13 cellular contexts compared by ENCODE assay signal in genomic region chr6:144897441-144897921, GRCh38.
DNase-seq lines count a peak whose midpoint lies in the region; ATAC-seq and TF ChIP-seq lines count a peak whose summit lies in the region.
"Had no signal": no experiment of that assay in that cellular context is flagged by ENCODE, and none has a peak within 500 bp of the region (broad histone marks: within the 10 kb centered on the region; RNA-seq: fewer than 3 reads in every experiment).

No MANE protein-coding gene starts in this region.

- no peak overlapping the region for H3K27ac ChIP-seq in Panc1 (ENCODE audit: low read length)
- peak overlapping the region; percentile 97 for H3K27ac ChIP-seq in osteoblast (ENCODE audit: low read depth, low read length)
- H3K27ac ChIP-seq in Peyer's patch: no peak overlapping the region
- H3K27ac ChIP-seq in OCI-LY7 (ENCODE audit: low read depth, low read length, poor library complexity, severe bottlenecking): no peak overlapping the region
- H3K27ac ChIP-seq: neutrophil had no signal

- no peaks in the 10 kb centered on the region for H3K36me3 ChIP-seq in Panc1 (ENCODE audit: control insufficient read depth, insufficient read depth, low read length)
- H3K36me3 ChIP-seq in osteoblast (ENCODE audit: insufficient read depth, low read length): no peaks in the 10 kb centered on the region
- H3K36me3 ChIP-seq in Peyer's patch: no peaks in the 10 kb centered on the region
- H3K36me3 ChIP-seq in OCI-LY7 (ENCODE audit: insufficient read depth, low read length): no peaks in the 10 kb centered on the region
- H3K36me3 ChIP-seq: neutrophil had no signal

- in situ Hi-C loops in Panc1 (cut with HindIII; ENCODE audit: low pct_unique_long_range_greater_than_20kb, low sequenced_read_pairs): no loop called here

- H3K9me3 ChIP-seq in Panc1 (ENCODE audit: control insufficient read depth, insufficient read depth, low read depth, low read length) (no peaks in the 10 kb centered on the region; the same call in 1 of the 2 replicates), osteoblast (ENCODE audit: low read depth, low read length) (no peaks in the 10 kb centered on the region), Peyer's patch (no peaks in the 10 kb centered on the region), OCI-LY7 (ENCODE audit: low read length) (no peaks in the 10 kb centered on the region)
- H3K9me3 ChIP-seq: neutrophil had no signal

- H3K4me1 ChIP-seq in Panc1 (ENCODE audit: control insufficient read depth, insufficient read depth, low read length): peaks cover 10% of the 10 kb centered on the region
- peaks cover 25% of the 10 kb centered on the region for H3K4me1 ChIP-seq in osteoblast (ENCODE audit: insufficient read depth, low read length)
- no peaks in the 10 kb centered on the region for H3K4me1 ChIP-seq in Peyer's patch
- H3K4me1 ChIP-seq in OCI-LY7 (ENCODE audit: insufficient read depth, low read length, poor library complexity, severe bottlenecking): no peaks in the 10 kb centered on the region

- peak; percentile 93 for ATAC-seq in Panc1
- ATAC-seq: T-helper 17 cell had no signal

- H3K79me2 ChIP-seq in osteoblast (ENCODE audit: insufficient read depth, low read length): no peaks in the 10 kb centered on the region
- H3K79me2 ChIP-seq in OCI-LY7 (ENCODE audit: insufficient read depth, low read depth, low read length): no peaks in the 10 kb centered on the region

- peak; percentile 63 for DNase-seq in GM03348 (ENCODE audit: low spot score)
- peak; percentile 71 for DNase-seq in Panc1 (ENCODE audit: low read depth, low spot score)
- DNase-seq in epithelial cell of esophagus (ENCODE audit: low read depth): peak; percentile 81
- DNase-seq in osteoblast (ENCODE audit: insufficient read length, low spot score, missing footprints): no peak
- DNase-seq in Peyer's patch: no peak
- no peak for DNase-seq in GM10266 (ENCODE audit: extremely low spot score)
- DNase-seq in NCI-H1436 treated with DMSO at 0.1 percent for 48 hours (lab: John Stamatoyannopoulos, UW): no peak
- no peak for DNase-seq in OCI-LY7 (ENCODE audit: low spot score)
- DNase-seq: activated T-cell treated with anti-CD3 and anti-CD28 coated beads for 4 hours, DND-41, NCI-H510A, T-helper 17 cell had no signal

- no peaks in the 10 kb centered on the region for H4K20me1 ChIP-seq in osteoblast (ENCODE audit: insufficient read depth, low read length)
- H4K20me1 ChIP-seq in OCI-LY7 (ENCODE audit: insufficient read depth, low read length): no peaks in the 10 kb centered on the region

- TF ChIP-seq CTCF in Panc1 (IDR thresholded peaks at IDR 0.05) (no peak), epithelial cell of esophagus (IDR thresholded peaks at IDR 0.05; ENCODE audit: insufficient read depth, low read depth, low read length, missing control alignments) (no peak), osteoblast (IDR thresholded peaks at IDR 0.05; ENCODE audit: extremely low read depth, low read depth, low read length) (no peak), Peyer's patch (IDR thresholded peaks at IDR 0.05) (no peak), GM10266 (IDR thresholded peaks at IDR 0.05; ENCODE audit: control insufficient read depth, insufficient read depth, low read depth, missing control alignments) (no peak), OCI-LY7 (conservative IDR thresholded peaks at IDR 0.05; ENCODE audit: low read length) (no peak)

- no TSS peak for BruUV-seq in Panc1 (replicated peaks; lab: Mats Ljungman, UMichigan)
- BruUV-seq in OCI-LY7 (replicated peaks; lab: Mats Ljungman, UMichigan): no TSS peak

- H3K27me3 ChIP-seq in Panc1 (ENCODE audit: control insufficient read depth, insufficient read depth, low read length) (no peaks in the 10 kb centered on the region), osteoblast (ENCODE audit: insufficient read depth, low read length) (no peaks in the 10 kb centered on the region), Peyer's patch (no peaks in the 10 kb centered on the region)
- H3K27me3 ChIP-seq: neutrophil had no signal

- H3K4me3 ChIP-seq in Panc1 (ENCODE audit: low read depth in 2 of 2, low read length in 2 of 2) (no peak overlapping the region), epithelial cell of esophagus (ENCODE audit: low read length) (no peak overlapping the region), osteoblast (ENCODE audit: insufficient read depth, low read length) (peak overlapping the region; percentile 13), Peyer's patch (no peak overlapping the region), OCI-LY7 (ENCODE audit: low read depth, low read length, poor library complexity, severe bottlenecking) (no peak overlapping the region)

- H3K9me2 ChIP-seq in OCI-LY7 (ENCODE audit: insufficient read depth, low read length): no peaks in the 10 kb centered on the region

- intact Hi-C loops in Panc1 (cut with micrococcal nuclease; ENCODE audit: unreplicated experiment): no loop called here
- intact Hi-C loops in OCI-LY7 (cut with micrococcal nuclease; ENCODE audit: unreplicated experiment): no loop called here

- POLR2A ChIA-PET in Panc1 (lab: Charles Lee) (no interaction called here), OCI-LY7 (lab: Charles Lee) (no interaction called here)

- TF ChIP-seq POLR2A in Peyer's patch (IDR thresholded peaks at IDR 0.05): no peak

- H3K4me2 ChIP-seq in osteoblast (ENCODE audit: insufficient read depth, low read length) (peak overlapping the region; percentile 72), OCI-LY7 (ENCODE audit: low read length) (no peak overlapping the region)

- H2AFZ ChIP-seq in osteoblast (ENCODE audit: low read length) (peak overlapping the region; percentile 69), OCI-LY7 (ENCODE audit: low read length) (no peak overlapping the region)

- CTCF ChIA-PET in Panc1 (lab: Charles Lee): no interaction called here
- CTCF ChIA-PET in OCI-LY7 (lab: Charles Lee; ENCODE audit: unreplicated experiment): no interaction called here

Comparison
In these comparisons a context has a peak if more than half of its experiments do, and no peak if none do; other contexts are left out.
1. DNase-seq: peak in GM03348 (single experiment), Panc1 (single experiment) and epithelial cell of esophagus (single experiment); none in osteoblast (single experiment), Peyer's patch (0 of 3), GM10266 (single experiment), NCI-H1436 treated with DMSO at 0.1 percent for 48 hours (single experiment) and OCI-LY7 (single experiment).